8 cellular contexts compared by ENCODE assay signal in genomic region chr12:84508325-84508861, GRCh38.
A peak's percentile ranks its signal among the peaks of the same experiment; 100 is the strongest.
DNase-seq lines count a peak whose midpoint lies in the region; ATAC-seq and TF ChIP-seq lines count a peak whose summit lies in the region.

No MANE protein-coding gene starts in this region.

- ATAC-seq in GM21825 (IDR thresholded peaks at IDR 0.05; ENCODE audit: unreplicated experiment) = peak; percentile 59
- no peak for ATAC-seq in CD4-positive, alpha-beta T cell (ENCODE audit: poor library complexity)

- H3K4me3 ChIP-seq in adipocyte (ENCODE audit: low read length) = peak overlapping the region; percentile 59
- no peak overlapping the region for H3K4me3 ChIP-seq in mesendoderm (ENCODE audit: low read length)

- no CpG with 5 or more reads among the region's 3 CpGs for WGBS in mesendoderm (ENCODE audit: extremely low coverage, insufficient coverage, low lambda C conversion rate)

- no peak overlapping the region for H2BK120ac ChIP-seq in mesendoderm (ENCODE audit: low read depth, low read length)

- H2BK5ac ChIP-seq in mesendoderm (ENCODE audit: low read length) = no peak overlapping the region

- no peak overlapping the region for H3K23ac ChIP-seq in mesendoderm (ENCODE audit: low read length)

- no peaks in the 10 kb centered on the region for H3K9me3 Mint-ChIP-seq in CD4-positive, alpha-beta T cell

- H3K56ac ChIP-seq in mesendoderm (ENCODE audit: low read length) = no peak overlapping the region

- H4K5ac ChIP-seq in mesendoderm (ENCODE audit: low read length) = no peak overlapping the region

- H2AK5ac ChIP-seq in mesendoderm (ENCODE audit: low read length) = no peak overlapping the region

- H3K79me2 ChIP-seq in mesendoderm (ENCODE audit: control insufficient read depth, insufficient read depth, low read length) = no peaks in the 10 kb centered on the region

- no peak overlapping the region for H3K27ac ChIP-seq in mesendoderm (ENCODE audit: low read depth, low read length)
- no peak overlapping the region for H3K27ac ChIP-seq in CD4-positive, alpha-beta T cell (ENCODE audit: low read depth, low read length)

- H3K4me1 ChIP-seq in adipocyte (ENCODE audit: control insufficient read depth, insufficient read depth, low read length) (peaks cover 39% of the 10 kb centered on the region), mesendoderm (ENCODE audit: control insufficient read depth, low read depth, low read length) (no peaks in the 10 kb centered on the region)

- H3K27ac Mint-ChIP-seq in CD4-positive, alpha-beta T cell = no peak overlapping the region

- CTCF ChIA-PET in CD4-positive, alpha-beta T cell (lab: Charles Lee) = no interaction called here

- H3K79me1 ChIP-seq in mesendoderm (ENCODE audit: low read length) = no peaks in the 10 kb centered on the region

- no peak overlapping the region for H3K18ac ChIP-seq in mesendoderm (ENCODE audit: low read length)

- H3K36me3 Mint-ChIP-seq in CD4-positive, alpha-beta T cell (ENCODE audit: low read depth) = no peaks in the 10 kb centered on the region

- H3K4me2 ChIP-seq in mesendoderm (ENCODE audit: low read length) = no peak overlapping the region

- peak overlapping the region; percentile 12 for H3K9ac ChIP-seq in adipocyte (ENCODE audit: low read length)
- no peak overlapping the region for H3K9ac ChIP-seq in mesendoderm (ENCODE audit: low read length)

- POLR2A ChIA-PET in CD4-positive, alpha-beta T cell (lab: Charles Lee) = no interaction called here

- no peak for TF ChIP-seq POLR2A in erythroblast (IDR thresholded peaks at IDR 0.05; ENCODE audit: low read length)

- DNase-seq in DMS 273 treated with DMSO at 0.1 percent for 48 hours (lab: John Stamatoyannopoulos, UW) (peak; percentile 64), adipocyte (ENCODE audit: low read depth) (peak; percentile 79), mesendoderm (peak; percentile 76), erythroblast (lab: John Stamatoyannopoulos, UW) (no peak), NCI-H1417 treated with DMSO at 0.1 percent for 48 hours (lab: John Stamatoyannopoulos, UW) (no peak)
- DNase-seq in CD4-positive, alpha-beta T cell = no peak

- no peaks in the 10 kb centered on the region for H3K4me1 Mint-ChIP-seq in CD4-positive, alpha-beta T cell (ENCODE audit: low read depth)

- no peak overlapping the region for H3K4ac ChIP-seq in mesendoderm (ENCODE audit: low read depth, low read length)

- no peaks in the 10 kb centered on the region for H3K27me3 ChIP-seq in adipocyte (replicated peaks; ENCODE audit: control insufficient read depth, insufficient read depth, low read length)
- no peaks in the 10 kb centered on the region for H3K27me3 ChIP-seq in mesendoderm (ENCODE audit: insufficient read depth, low read length, poor library complexity)
- no peaks in the 10 kb centered on the region for H3K27me3 ChIP-seq in CD4-positive, alpha-beta T cell (ENCODE audit: control insufficient read depth, insufficient read depth, low read length)

- no peak overlapping the region for H2BK15ac ChIP-seq in mesendoderm (replicated peaks; ENCODE audit: low read depth)

- H3K9me3 ChIP-seq in adipocyte (ENCODE audit: control insufficient read depth, low read length) = no peaks in the 10 kb centered on the region
- H3K9me3 ChIP-seq in CD4-positive, alpha-beta T cell (ENCODE audit: control insufficient read depth, low read length) = no peaks in the 10 kb centered on the region

- H4K8ac ChIP-seq in mesendoderm (ENCODE audit: low read depth, low read length) = no peak overlapping the region

- intact Hi-C loops in CD4-positive, alpha-beta T cell (cut with DNase I, micrococcal nuclease) = loop anchor here in 1 of 2 experiments (10.0 kb wide), 1 partner anchor 1824 kb away; the partner anchor contains the start of gene TMTC2

- H3K36me3 ChIP-seq in adipocyte (ENCODE audit: control insufficient read depth, insufficient read depth, low read length, severe bottlenecking) (no peaks in the 10 kb centered on the region), mesendoderm (ENCODE audit: control insufficient read depth, insufficient read depth, low read length) (no peaks in the 10 kb centered on the region)

- TF ChIP-seq CTCF in LNCAP (IDR thresholded peaks at IDR 0.05) = 0 out of 2 replicates have a peak, but pooled peaks have one; percentile 25
- no peak for TF ChIP-seq CTCF in CD4-positive, alpha-beta T cell (IDR thresholded peaks at IDR 0.05)

- no peaks in the 10 kb centered on the region for H3K27me3 Mint-ChIP-seq in CD4-positive, alpha-beta T cell

- no peak overlapping the region for H3K4me3 Mint-ChIP-seq in CD4-positive, alpha-beta T cell

Comparison
In these comparisons a context has a peak if more than half of its experiments do, and no peak if none do; other contexts are left out.
1. DNase-seq: peak in DMS 273 treated with DMSO at 0.1 percent for 48 hours (single experiment), adipocyte (single experiment) and mesendoderm (single experiment); none in erythroblast (0 of 2), CD4-positive, alpha-beta T cell (0 of 10) and NCI-H1417 treated with DMSO at 0.1 percent for 48 hours (single experiment).